ENCODE assay signal across 11 cellular contexts in genomic region chr17:57366558-57367351, GRCh38.
A peak's percentile ranks its signal among the peaks of the same experiment; 100 is the strongest.
DNase-seq lines count a peak whose midpoint lies in the region; ATAC-seq, FAIRE-seq and TF ChIP-seq lines count a peak whose summit lies in the region.
"Had no signal": no experiment of that assay in that cellular context is flagged by ENCODE, and none has a peak within 500 bp of the region (broad histone marks: within the 10 kb centered on the region; RNA-seq: fewer than 3 reads in every experiment).

No MANE protein-coding gene starts in this region.

- WGBS in pancreas, 2 donors, result 14 to 21% methylated on average over 13 of the region's 13 CpGs
- 65 to 72% methylated on average over 13 of the region's 13 CpGs for WGBS in tibial nerve, 2 donors

- TF ChIP-seq CTCF in pancreas (IDR thresholded peaks at IDR 0.05) (no peak), tibial nerve (IDR thresholded peaks at IDR 0.05) (no peak)

- peaks cover 0 to 4% (median 0%) of the 10 kb centered on the region in 4 donors for H3K27me3 ChIP-seq in pancreas
- H3K27me3 ChIP-seq in tibial nerve, result no peaks in the 10 kb centered on the region
- H3K27me3 ChIP-seq: spleen had no signal

- TF ChIP-seq POLR2A in tibial nerve (IDR thresholded peaks at IDR 0.05), result no peak

- peak overlapping the region in 2 of 4 donors; percentile 4 to 40 for H3K27ac ChIP-seq in pancreas
- H3K27ac ChIP-seq in tibial nerve, result no peak overlapping the region
- H3K27ac ChIP-seq: spleen had no signal

- peak; percentile 71 for FAIRE-seq in GM18507 (lab: Jason Lieb, UNC)
- FAIRE-seq in pancreas (lab: Jason Lieb, UNC), result no peak

- peaks cover 17 to 19% (median 17%) of the 10 kb centered on the region in 3 donors for H3K4me1 ChIP-seq in pancreas
- peaks cover 0 to 7% (median 3%) of the 10 kb centered on the region in 4 donors for H3K4me1 ChIP-seq in tibial nerve

- H3K4me3 ChIP-seq in pancreas (no peak overlapping the region), tibial nerve (no peak overlapping the region)
- H3K4me3 ChIP-seq: spleen had no signal

- H3K36me3 ChIP-seq in pancreas (no peaks in the 10 kb centered on the region), tibial nerve (no peaks in the 10 kb centered on the region)
- H3K36me3 ChIP-seq: spleen had no signal

- intact Hi-C loops in pancreas (cut with DNase I), result no loop called here

- TF ChIP-seq EP300 in tibial nerve (IDR thresholded peaks at IDR 0.05), result no peak

- H3K9me3 ChIP-seq in pancreas (no peaks in the 10 kb centered on the region), tibial nerve (no peaks in the 10 kb centered on the region)
- H3K9me3 ChIP-seq: spleen had no signal

- ATAC-seq in pancreas, result peak; percentile 38 to 69 (median 54)
- ATAC-seq in HG02884 (IDR thresholded peaks at IDR 0.05; ENCODE audit: unreplicated experiment), result no peak
- no peak for ATAC-seq in GM19467 (IDR thresholded peaks at IDR 0.05; ENCODE audit: unreplicated experiment)
- ATAC-seq in GM18867 (IDR thresholded peaks at IDR 0.05; ENCODE audit: unreplicated experiment), result no peak
- ATAC-seq: activated CD8-positive, alpha-beta memory T cell treated with anti-CD3 and anti-CD28 coated beads, Interleukin-2, amount 10 ng/mL, durations not matched to agents 7 days and 5 days had no signal

- no peak for DNase-seq in GM18507 (ENCODE audit: extremely low spot score, insufficient read length, low read depth)
- DNase-seq in NCI-H446 (lab: John Stamatoyannopoulos, UW), result peak; percentile 25 to 77
- peak; percentile 59 for DNase-seq in germinal center (ENCODE audit: low spot score)
- no peak for DNase-seq in pancreas
- no peak for DNase-seq in tibial nerve (ENCODE audit: low spot score in 2 of 2)
- DNase-seq: activated CD8-positive, alpha-beta memory T cell treated with anti-CD3 and anti-CD28 coated beads, Interleukin-2, amount 10 ng/mL, durations not matched to agents 7 days and 5 days; spleen; stimulated activated naive CD4-positive, alpha-beta T cell had no signal

Comparison
In these comparisons a context has a peak if more than half of its experiments do, and no peak if none do; other contexts are left out.
1. DNase-seq: peak in NCI-H446 (2 of 2) and germinal center (single experiment); none in GM18507 (single experiment), pancreas (0 of 6) and tibial nerve (0 of 2).
2. ATAC-seq: peak in pancreas (4 of 4); none in HG02884 (single experiment), GM19467 (single experiment) and GM18867 (single experiment).